Comparison of ENCODE assay signal across 1 cellular context in genomic region chr4:6688879-6689505, GRCh38.
TF ChIP-seq lines count a peak whose summit lies in the region.

No MANE protein-coding gene starts in this region.

TF ChIP-seq in HEK293, 187 proteins besides CTCF, POLR2A, EP300 and RAD21 (continued from another document and continues in another):
- TF ChIP-seq TSHZ1 (tag by site-specific recombination; IDR thresholded peaks at IDR 0.05; ENCODE audit: borderline replicate concordance) (no peak), INSM2 (tag by site-specific recombination; IDR thresholded peaks at IDR 0.05) (no peak), ZNF621 (tag by site-specific recombination; IDR thresholded peaks at IDR 0.05) (no peak), ZNF510 (tag by site-specific recombination; IDR thresholded peaks at IDR 0.05; ENCODE audit: insufficient replicate concordance) (no peak), ZNF777 (tag by site-specific recombination; IDR thresholded peaks at IDR 0.05; ENCODE audit: borderline replicate concordance) (no peak), ZNF645 (tag by site-specific recombination; IDR thresholded peaks at IDR 0.05) (no peak), ZNF394 (tag by site-specific recombination; IDR thresholded peaks at IDR 0.05; ENCODE audit: borderline replicate concordance) (no peak), REST (tag by site-specific recombination; IDR thresholded peaks at IDR 0.05) (no peak), ZNF23 (tag by site-specific recombination; IDR thresholded peaks at IDR 0.05; ENCODE audit: borderline replicate concordance) (no peak), ZNF366 (tag by site-specific recombination; conservative IDR thresholded peaks at IDR 0.05) (no peak), SETDB1 (IDR thresholded peaks at IDR 0.05; ENCODE audit: insufficient read length, low read length) (no peak), BCL11B (tag by site-specific recombination; IDR thresholded peaks at IDR 0.05; ENCODE audit: low read depth) (no peak), ZFP41 (tag by site-specific recombination; IDR thresholded peaks at IDR 0.05; ENCODE audit: borderline replicate concordance) (no peak), FEZF1 (tag by site-specific recombination; IDR thresholded peaks at IDR 0.05) (no peak), ZNF362 (tag by site-specific recombination; IDR thresholded peaks at IDR 0.05) (no peak), ZBTB48 (tag by site-specific recombination; IDR thresholded peaks at IDR 0.05) (no peak; the same call in 1 of the 2 replicates), ZBTB20 (tag by site-specific recombination; IDR thresholded peaks at IDR 0.05) (peak; percentile 40; the same call in 1 of the 2 replicates), ZFP69B (tag by site-specific recombination; IDR thresholded peaks at IDR 0.05) (peak; percentile 99), ZNF10 (tag by site-specific recombination; IDR thresholded peaks at IDR 0.05) (no peak), ZNF174 (tag by site-specific recombination; IDR thresholded peaks at IDR 0.05) (no peak), ZNF132 (tag by site-specific recombination; IDR thresholded peaks at IDR 0.05; ENCODE audit: borderline replicate concordance) (no peak), ZNF837 (tag by site-specific recombination; IDR thresholded peaks at IDR 0.05) (no peak), ZBTB8A (tag by site-specific recombination; IDR thresholded peaks at IDR 0.05) (0 out of 2 replicates have a peak, but pooled peaks have one; percentile 33), ZNF560 (tag by site-specific recombination; IDR thresholded peaks at IDR 0.05; ENCODE audit: borderline replicate concordance) (no peak), ZNF350 (tag by site-specific recombination; IDR thresholded peaks at IDR 0.05) (no peak), ZNF37A (tag by site-specific recombination; IDR thresholded peaks at IDR 0.05) (no peak), ZNF426 (tag by site-specific recombination; IDR thresholded peaks at IDR 0.05) (no peak), ZNF341 (tag by site-specific recombination; IDR thresholded peaks at IDR 0.05; ENCODE audit: low read depth) (no peak), ZNF157 (tag by site-specific recombination; IDR thresholded peaks at IDR 0.05) (no peak), RBAK (tag by site-specific recombination; IDR thresholded peaks at IDR 0.05) (no peak), ZFHX2 (tag by site-specific recombination; conservative IDR thresholded peaks at IDR 0.05) (0 out of 2 replicates have a peak, but pooled peaks have one; percentile 9), ZNF701 (tag by site-specific recombination; IDR thresholded peaks at IDR 0.05) (no peak), ZNF76 (tag by site-specific recombination; IDR thresholded peaks at IDR 0.05; ENCODE audit: borderline replicate concordance, low read depth) (no peak), ZBTB17 (tag by site-specific recombination; IDR thresholded peaks at IDR 0.05) (peak; percentile 38), WT1 (tag by site-specific recombination; IDR thresholded peaks at IDR 0.05) (no peak), GLIS2 (tag by site-specific recombination; IDR thresholded peaks at IDR 0.05) (peak; percentile 79), ZEB2 (tag by site-specific recombination; IDR thresholded peaks at IDR 0.05) (0 out of 2 replicates have a peak, but pooled peaks have one; percentile 21), ZNF548 (tag by site-specific recombination; IDR thresholded peaks at IDR 0.05) (no peak), ZNF324 (tag by site-specific recombination; IDR thresholded peaks at IDR 0.05) (no peak), ZNF501 (tag by site-specific recombination; IDR thresholded peaks at IDR 0.05) (no peak), GLI2 (tag by site-specific recombination; IDR thresholded peaks at IDR 0.05; ENCODE audit: borderline replicate concordance, low read depth) (no peak), ZIC2 (tag by site-specific recombination; IDR thresholded peaks at IDR 0.05) (peak; percentile 86), ZNF792 (tag by site-specific recombination; IDR thresholded peaks at IDR 0.05) (no peak), HOXA7 (CRISPR knock-in tag; IDR thresholded peaks at IDR 0.05; ENCODE audit: borderline replicate concordance) (no peak), ZNF211 (tag by site-specific recombination; IDR thresholded peaks at IDR 0.05; ENCODE audit: low read depth) (no peak), ZNF624 (tag by site-specific recombination; IDR thresholded peaks at IDR 0.05) (no peak), ZBTB26 (tag by site-specific recombination; optimal IDR thresholded peaks at IDR 0.05) (peak; percentile 14), PATZ1 (tag by site-specific recombination; IDR thresholded peaks at IDR 0.05) (peak; percentile 42), YY2 (tag by site-specific recombination; IDR thresholded peaks at IDR 0.05) (no peak), ZNF148 (tag by site-specific recombination; IDR thresholded peaks at IDR 0.05; ENCODE audit: borderline replicate concordance) (no peak), ZNF302 (tag by site-specific recombination; IDR thresholded peaks at IDR 0.05; ENCODE audit: low read depth) (no peak), ZNF221 (tag by site-specific recombination; IDR thresholded peaks at IDR 0.05; ENCODE audit: borderline replicate concordance) (no peak), ZSCAN16 (tag by site-specific recombination; IDR thresholded peaks at IDR 0.05) (no peak)
